In the genomic region with DNA sequence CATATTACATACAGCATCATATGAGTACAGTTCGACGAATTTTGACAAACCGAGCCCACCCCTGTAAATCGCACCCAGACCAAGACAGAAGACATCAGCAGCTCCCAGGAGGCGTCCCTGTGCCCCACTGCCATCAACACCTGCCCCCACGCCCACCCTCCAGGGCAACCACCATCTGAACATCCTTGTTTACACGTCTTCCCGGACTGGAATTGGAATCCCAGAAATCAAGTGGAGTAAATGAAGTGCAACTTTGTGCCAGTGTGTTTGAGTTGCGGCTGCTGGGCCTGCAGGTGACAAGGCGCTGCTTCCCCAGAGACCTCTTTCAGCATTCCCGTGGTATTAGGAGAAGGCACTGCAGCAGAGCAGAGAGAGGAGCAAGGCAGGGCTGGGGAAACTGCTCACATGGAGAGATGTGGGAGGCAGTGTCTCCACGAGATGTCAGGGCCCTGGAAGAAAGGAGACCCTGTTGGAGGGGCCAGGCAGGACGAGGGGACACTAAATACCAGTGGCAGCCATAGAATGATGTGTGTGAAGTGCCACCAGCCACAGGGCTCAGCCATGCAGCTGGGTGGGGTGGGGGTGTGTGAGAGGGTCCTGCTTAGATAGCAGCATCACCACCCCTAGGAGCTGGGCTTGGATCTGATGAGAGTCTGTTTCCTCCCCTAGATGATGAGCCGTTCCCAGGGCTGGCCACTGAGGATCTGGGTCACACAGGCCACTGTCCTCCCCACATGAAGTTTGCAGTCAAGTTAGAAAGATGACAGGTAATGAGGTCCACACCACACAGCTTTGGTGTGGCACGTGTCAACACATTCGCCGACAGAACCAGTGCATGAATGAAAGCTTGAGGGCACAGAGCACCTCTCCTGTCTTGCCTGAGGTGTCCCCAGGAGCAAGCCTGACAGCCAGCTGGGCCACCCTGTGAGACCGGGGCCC, we compare ENCODE assay signal across 31 cellular contexts. TPM values are rescaled to one million over a fixed set of nuclear protein-coding genes. Genes with fewer than 3 reads are reported as not detected.
DNase-seq lines count a peak whose midpoint lies in the region; ATAC-seq and TF ChIP-seq lines count a peak whose summit lies in the region.
"Had no signal": no experiment of that assay in that cellular context is flagged by ENCODE, and none has a peak within 500 bp of the region (broad histone marks: within the 10 kb centered on the region; RNA-seq: fewer than 3 reads in every experiment).

No MANE protein-coding gene starts in this region.

- H3K4me3 ChIP-seq in BLaER1 = no peak overlapping the region
- no peak overlapping the region for H3K4me3 ChIP-seq in HL-60 (replicated peaks; ENCODE audit: insufficient read depth, low read length)
- no peak overlapping the region for H3K4me3 ChIP-seq in GM23338
- H3K4me3 ChIP-seq: heart right ventricle, MG63, psoas muscle, SJSA1, tibial artery had no signal

- DNase-seq in HL-60 (ENCODE audit: low read depth in 1 of 2, low spot score in 1 of 2) = no peak
- DNase-seq in ecto neural progenitor cell (ENCODE audit: low spot score) = peak; percentile 36
- peak; percentile 62 for DNase-seq in osteocyte (ENCODE audit: extremely low spot score, unreplicated experiment)
- DNase-seq in GM23338 (ENCODE audit: low spot score) = no peak
- DNase-seq in glutamatergic neuron = no peak
- DNase-seq: activated CD4-positive, CD25-positive, alpha-beta regulatory T cell treated with anti-CD3 and anti-CD28 coated beads, Interleukin-2, amount 50 U/mL, for 72 hours; activated CD8-positive, alpha-beta T cell treated with anti-CD3 and anti-CD28 coated beads for 36 hours; activated gamma-delta T cell treated with Interleukin-2 at 50 U/mL for 16 hours; activated T-cell treated with anti-CD3 and anti-CD28 coated beads for 4 hours; Calu3; DMS79 treated with DMSO at 0.1 percent for 48 hours; effector memory CD8-positive, alpha-beta T cell; foreskin fibroblast; GF-D8; heart right ventricle; KG1; MG63; NCI-H1105 treated with DMSO at 0.1 percent for 48 hours; NCI-H2029; NCI-H2227 treated with DMSO at 0.1 percent for 48 hours; NCI-H69; psoas muscle; stimulated activated CD4-positive, alpha-beta T cell treated with anti-CD3 and anti-CD28 coated beads, Interleukin-15, amount 100 ng/mL, for 24 hours; stimulated activated naive CD4-positive, alpha-beta T cell treated with Interleukin-2 at 50 U/mL for 16 hours; tibial artery had no signal

- H3K27me3 Mint-ChIP-seq in osteocyte (ENCODE audit: unreplicated experiment) = peaks cover 19% of the 10 kb centered on the region
- peaks cover 5% of the 10 kb centered on the region for H3K27me3 Mint-ChIP-seq in GM23338 (ENCODE audit: insufficient read depth, low read depth, poor library complexity)
- H3K27me3 Mint-ChIP-seq in glutamatergic neuron (ENCODE audit: unreplicated experiment) = peaks cover 4% of the 10 kb centered on the region

- TF ChIP-seq CTCF in HL-60 (IDR thresholded peaks at IDR 0.05; ENCODE audit: insufficient read depth, low read length) (no peak), osteocyte (IDR thresholded peaks at IDR 0.05) (no peak), GM23338 (conservative IDR thresholded peaks at IDR 0.05; ENCODE audit: low read depth in 2 of 2) (no peak), glutamatergic neuron (IDR thresholded peaks at IDR 0.05; ENCODE audit: partially characterized antibody, unreplicated experiment) (no peak)

- H4K20me1 ChIP-seq in BLaER1 = no peaks in the 10 kb centered on the region
- no peaks in the 10 kb centered on the region for H4K20me1 ChIP-seq in GM23338 (replicated peaks; ENCODE audit: insufficient read depth)

- H3K27me3 ChIP-seq in BLaER1 (no peaks in the 10 kb centered on the region), HL-60 (ENCODE audit: insufficient read depth, poor library complexity, severe bottlenecking) (no peaks in the 10 kb centered on the region), GM23338 (ENCODE audit: insufficient read depth) (no peaks in the 10 kb centered on the region)
- H3K27me3 ChIP-seq: MG63, SJSA1 had no signal

- no peaks in the 10 kb centered on the region for H3K36me3 Mint-ChIP-seq in osteocyte (ENCODE audit: unreplicated experiment)
- no peaks in the 10 kb centered on the region for H3K36me3 Mint-ChIP-seq in GM23338 (ENCODE audit: low read depth)
- peaks cover 9% of the 10 kb centered on the region for H3K36me3 Mint-ChIP-seq in glutamatergic neuron (ENCODE audit: unreplicated experiment)
- H3K36me3 Mint-ChIP-seq: CD14-positive monocyte, memory B cell had no signal

- no peak overlapping the region for H2AFZ ChIP-seq in GM23338

- H3K9me2 ChIP-seq in GM23338 (ENCODE audit: insufficient read depth) = no peaks in the 10 kb centered on the region

- H3K27ac Mint-ChIP-seq in osteocyte (ENCODE audit: unreplicated experiment) (no peak overlapping the region), GM23338 (no peak overlapping the region), glutamatergic neuron (ENCODE audit: unreplicated experiment) (no peak overlapping the region)
- H3K27ac Mint-ChIP-seq: activated CD8-positive, alpha-beta T cell treated with anti-CD3 and anti-CD28 coated beads for 36 hours; effector memory CD8-positive, alpha-beta T cell; memory B cell had no signal

- H3K4me1 Mint-ChIP-seq in osteocyte (ENCODE audit: unreplicated experiment) (peaks cover under 1% of the 10 kb centered on the region), GM23338 (peaks cover 11% of the 10 kb centered on the region; the same call in 2 of the 3 replicates), glutamatergic neuron (ENCODE audit: low read depth, unreplicated experiment) (peaks cover 4% of the 10 kb centered on the region)

- no peak for ATAC-seq in GM23338
- no peak for ATAC-seq in GM21360 (IDR thresholded peaks at IDR 0.05; ENCODE audit: unreplicated experiment)
- ATAC-seq: activated CD8-positive, alpha-beta T cell treated with anti-CD3 and anti-CD28 coated beads for 36 hours; effector memory CD8-positive, alpha-beta T cell; heart right ventricle; psoas muscle had no signal

- H3K4me2 ChIP-seq in BLaER1 = peak overlapping the region; percentile 82
- H3K4me2 ChIP-seq in GM23338 = no peak overlapping the region

- H3K79me2 ChIP-seq in GM23338 (replicated peaks; ENCODE audit: insufficient read depth) = no peaks in the 10 kb centered on the region

- H3K4me1 ChIP-seq in BLaER1 (peaks cover 72% of the 10 kb centered on the region), GM23338 (ENCODE audit: insufficient read depth) (no peaks in the 10 kb centered on the region)
- H3K4me1 ChIP-seq: tibial artery had no signal

- no peak overlapping the region for H3K9ac ChIP-seq in BLaER1

- H3K9me3 Mint-ChIP-seq in osteocyte (ENCODE audit: unreplicated experiment) (peaks cover 14% of the 10 kb centered on the region), GM23338 (no peaks in the 10 kb centered on the region), glutamatergic neuron (ENCODE audit: unreplicated experiment) (peaks cover 5% of the 10 kb centered on the region)

- H3K36me3 ChIP-seq in BLaER1 (no peaks in the 10 kb centered on the region), GM23338 (ENCODE audit: insufficient read depth) (no peaks in the 10 kb centered on the region)
- H3K36me3 ChIP-seq: heart right ventricle, MG63, neutrophil, SJSA1, tibial artery had no signal

- peaks cover 14% of the 10 kb centered on the region for H3K9me3 ChIP-seq in BLaER1
- H3K9me3 ChIP-seq: neutrophil, psoas muscle, SJSA1 had no signal

- H3K27ac ChIP-seq in BLaER1 = no peak overlapping the region
- H3K27ac ChIP-seq in HL-60 (replicated peaks) = peak overlapping the region; percentile 91
- H3K27ac ChIP-seq in GM23338 (ENCODE audit: low read depth) = no peak overlapping the region
- H3K27ac ChIP-seq: psoas muscle, SJSA1, tibial artery had no signal

- no peaks in the 10 kb centered on the region for H3F3A ChIP-seq in GM23338 (replicated peaks; ENCODE audit: low read depth)

- H3K4me3 Mint-ChIP-seq in osteocyte (ENCODE audit: unreplicated experiment) (no peak overlapping the region), GM23338 (no peak overlapping the region), glutamatergic neuron (ENCODE audit: unreplicated experiment) (no peak overlapping the region)
- H3K4me3 Mint-ChIP-seq: activated CD8-positive, alpha-beta T cell treated with anti-CD3 and anti-CD28 coated beads for 36 hours; CD14-positive monocyte; effector memory CD8-positive, alpha-beta T cell; memory B cell had no signal

TF ChIP-seq in GM23338, 12 proteins besides CTCF, POLR2A, EP300 and RAD21 (continues in another document):
- TF ChIP-seq, protein P1, sequence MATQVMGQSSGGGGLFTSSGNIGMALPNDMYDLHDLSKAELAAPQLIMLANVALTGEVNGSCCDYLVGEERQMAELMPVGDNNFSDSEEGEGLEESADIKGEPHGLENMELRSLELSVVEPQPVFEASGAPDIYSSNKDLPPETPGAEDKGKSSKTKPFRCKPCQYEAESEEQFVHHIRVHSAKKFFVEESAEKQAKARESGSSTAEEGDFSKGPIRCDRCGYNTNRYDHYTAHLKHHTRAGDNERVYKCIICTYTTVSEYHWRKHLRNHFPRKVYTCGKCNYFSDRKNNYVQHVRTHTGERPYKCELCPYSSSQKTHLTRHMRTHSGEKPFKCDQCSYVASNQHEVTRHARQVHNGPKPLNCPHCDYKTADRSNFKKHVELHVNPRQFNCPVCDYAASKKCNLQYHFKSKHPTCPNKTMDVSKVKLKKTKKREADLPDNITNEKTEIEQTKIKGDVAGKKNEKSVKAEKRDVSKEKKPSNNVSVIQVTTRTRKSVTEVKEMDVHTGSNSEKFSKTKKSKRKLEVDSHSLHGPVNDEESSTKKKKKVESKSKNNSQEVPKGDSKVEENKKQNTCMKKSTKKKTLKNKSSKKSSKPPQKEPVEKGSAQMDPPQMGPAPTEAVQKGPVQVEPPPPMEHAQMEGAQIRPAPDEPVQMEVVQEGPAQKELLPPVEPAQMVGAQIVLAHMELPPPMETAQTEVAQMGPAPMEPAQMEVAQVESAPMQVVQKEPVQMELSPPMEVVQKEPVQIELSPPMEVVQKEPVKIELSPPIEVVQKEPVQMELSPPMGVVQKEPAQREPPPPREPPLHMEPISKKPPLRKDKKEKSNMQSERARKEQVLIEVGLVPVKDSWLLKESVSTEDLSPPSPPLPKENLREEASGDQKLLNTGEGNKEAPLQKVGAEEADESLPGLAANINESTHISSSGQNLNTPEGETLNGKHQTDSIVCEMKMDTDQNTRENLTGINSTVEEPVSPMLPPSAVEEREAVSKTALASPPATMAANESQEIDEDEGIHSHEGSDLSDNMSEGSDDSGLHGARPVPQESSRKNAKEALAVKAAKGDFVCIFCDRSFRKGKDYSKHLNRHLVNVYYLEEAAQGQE (IDR thresholded peaks at IDR 0.05; ENCODE audit: unreplicated experiment) = no peak
- TF ChIP-seq POLR2AphosphoS5 (IDR thresholded peaks at IDR 0.05; ENCODE audit: low read depth) = no peak
- TF ChIP-seq EZH2phosphoT487 (IDR thresholded peaks at IDR 0.05; ENCODE audit: unreplicated experiment) = no peak
- TF ChIP-seq STAT1 (IDR thresholded peaks at IDR 0.05; ENCODE audit: unreplicated experiment) = no peak
- no peak for TF ChIP-seq ZNF114 (CRISPR knock-in tag; IDR thresholded peaks at IDR 0.05)
- TF ChIP-seq JUNB (IDR thresholded peaks at IDR 0.05; ENCODE audit: unreplicated experiment) = no peak

RNA-seq across cellular contexts. Expression of a gene that starts 33.4 kb away (rescaled TPM):
- total RNA-seq in osteocyte (0.43 and 0.55 TPM in 2 replicates), glutamatergic neuron (ENCODE audit: unreplicated experiment) (3.8 TPM)
- 6.7 and 7.8 TPM in 2 replicates for total RNA-seq in GM23338 (2014; rRNA removed; shearing (Covaris generic))
- 1.7 and 2.4 TPM in 2 replicates for polyA plus RNA-seq in GM23338 (2016; fragmentation: Nextera tagmentation; extraction: Ambion mirVana)

Comparison
In these comparisons a context has a peak if more than half of its experiments do, and no peak if none do; other contexts are left out.
1. DNase-seq: peak in ecto neural progenitor cell (single experiment) and osteocyte (single experiment); none in HL-60 (0 of 2), GM23338 (single experiment) and glutamatergic neuron (single experiment).